11 cellular contexts compared by ENCODE assay signal in the genomic region with DNA sequence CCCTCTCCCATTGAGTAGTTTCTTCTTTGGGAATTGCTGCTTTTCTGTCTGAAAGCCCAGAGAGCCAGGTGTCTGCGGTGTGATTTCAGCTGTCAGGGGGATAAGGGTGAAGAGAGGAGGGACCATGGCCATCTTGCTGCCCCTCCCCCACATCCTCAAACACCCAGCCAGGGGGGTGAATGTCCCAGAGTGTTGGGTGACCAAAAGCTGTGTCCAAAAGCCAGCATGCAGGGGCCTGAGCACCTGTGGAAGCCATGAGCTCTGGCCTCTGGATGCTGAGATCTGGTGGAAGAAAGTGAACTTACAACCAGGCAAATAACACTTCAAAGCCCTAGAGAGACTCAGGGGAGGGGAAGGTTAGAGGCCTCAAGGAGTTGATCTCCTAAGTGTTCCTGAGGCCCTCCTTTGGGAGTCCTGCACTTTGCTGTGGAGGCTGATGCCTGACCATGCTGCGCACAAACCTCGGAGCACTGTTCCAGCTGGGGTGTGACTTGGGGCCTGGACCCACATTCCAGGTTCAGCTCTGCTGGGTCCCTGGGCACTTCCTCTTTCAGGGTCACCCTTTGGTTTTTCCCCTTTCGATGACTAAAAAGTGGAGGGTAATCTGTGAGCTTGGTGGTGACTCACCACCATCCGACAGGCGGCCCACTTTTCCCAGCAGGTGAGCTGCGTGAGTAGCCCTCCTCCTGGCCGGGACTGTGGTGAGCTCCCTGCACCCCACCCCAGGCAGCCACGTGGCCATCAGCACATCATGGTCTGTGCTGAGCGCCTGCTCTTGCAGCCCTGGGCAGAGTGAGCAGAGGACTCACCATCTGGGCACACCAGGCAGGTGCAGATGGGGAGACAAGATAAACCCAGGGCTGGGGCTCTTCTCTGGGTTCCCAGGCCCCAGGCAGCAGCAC.
DNase-seq lines count a peak whose midpoint lies in the region; ATAC-seq, FAIRE-seq and TF ChIP-seq lines count a peak whose summit lies in the region.
"Had no signal": no experiment of that assay in that cellular context is flagged by ENCODE, and none has a peak within 500 bp of the region (broad histone marks: within the 10 kb centered on the region; RNA-seq: fewer than 3 reads in every experiment).

No MANE protein-coding gene starts in this region.

- no peak for TF ChIP-seq CTCF in kidney (IDR thresholded peaks at IDR 0.05; ENCODE audit: borderline replicate concordance, extremely low read depth, insufficient read depth)
- no peak for TF ChIP-seq CTCF in uterus (IDR thresholded peaks at IDR 0.05)

- FAIRE-seq in H54 (lab: Jason Lieb, UNC) (peak; percentile 66), RCC 7860 (lab: Jason Lieb, UNC) (peak; percentile 82), kidney (lab: Jason Lieb, UNC) (no peak)

- peaks cover 17 to 19% of the 10 kb centered on the region in 2 donors for H3K4me1 ChIP-seq in kidney (ENCODE audit: control insufficient read depth in 1 of 2, insufficient read depth in 1 of 2, low read depth in 1 of 2, low read length in 2 of 2)
- peaks cover 0 to 5% of the 10 kb centered on the region in 2 donors for H3K4me1 ChIP-seq in uterus

- H3K36me3 ChIP-seq in kidney (ENCODE audit: control insufficient read depth in 1 of 2, insufficient read depth in 2 of 2, low read length in 2 of 2) (no peaks in the 10 kb centered on the region), uterus (no peaks in the 10 kb centered on the region)

- H3K9me3 ChIP-seq in kidney (ENCODE audit: control insufficient read depth in 1 of 2, low read length in 2 of 2) (no peaks in the 10 kb centered on the region), uterus (no peaks in the 10 kb centered on the region)

- H3K27me3 ChIP-seq in uterus = no peaks in the 10 kb centered on the region

- TF ChIP-seq POLR2A in H54 (IDR thresholded peaks at IDR 0.05; ENCODE audit: low read depth, low read length) (no peak), uterus (IDR thresholded peaks at IDR 0.05) (no peak)

- no peak for ATAC-seq in HG02588 (IDR thresholded peaks at IDR 0.05; ENCODE audit: unreplicated experiment)

- intact Hi-C loops in kidney (cut with DNase I) = no loop called here
- intact Hi-C loops in uterus (cut with DNase I; ENCODE audit: low total_unique reads) = no loop called here

- DNase-seq in Daoy (ENCODE audit: low read depth) = peak; percentile 92
- peak; percentile 79 for DNase-seq in H54 (ENCODE audit: insufficient read length, low spot score)
- DNase-seq in RCC 7860 (ENCODE audit: low spot score) = peak; percentile 94
- DNase-seq in kidney = peak; percentile 89
- no peak for DNase-seq in uterus
- DNase-seq in amniotic stem cell (lab: John Stamatoyannopoulos, UW) = no peak
- no peak for DNase-seq in OCI-M2 (lab: John Stamatoyannopoulos, UW; ENCODE audit: unreplicated experiment)
- DNase-seq: dermis blood vessel endothelial cell, GDM1, T1000 had no signal

- H3K27ac ChIP-seq in kidney (ENCODE audit: low read depth in 2 of 2, low read length in 2 of 2) = peak overlapping the region; percentile 67 to 70
- no peak overlapping the region for H3K27ac ChIP-seq in uterus

- no peak overlapping the region for H3K4me3 ChIP-seq in kidney (ENCODE audit: low read length in 2 of 2)
- no peak overlapping the region for H3K4me3 ChIP-seq in uterus

- peak overlapping the region in 1 of 2 donors; percentile 29 for H3K9ac ChIP-seq in kidney (ENCODE audit: low read length in 2 of 2)

Comparison
In these comparisons a context has a peak if more than half of its experiments do, and no peak if none do; other contexts are left out.
1. DNase-seq: peak in Daoy (single experiment), H54 (single experiment), RCC 7860 (single experiment) and kidney (single experiment); none in uterus (0 of 2), amniotic stem cell (single experiment) and OCI-M2 (single experiment).
2. H3K27ac ChIP-seq: peak in kidney (2 of 2); none in uterus (0 of 2).